ENCODE assay signal across 19 cellular contexts in the genomic region with DNA sequence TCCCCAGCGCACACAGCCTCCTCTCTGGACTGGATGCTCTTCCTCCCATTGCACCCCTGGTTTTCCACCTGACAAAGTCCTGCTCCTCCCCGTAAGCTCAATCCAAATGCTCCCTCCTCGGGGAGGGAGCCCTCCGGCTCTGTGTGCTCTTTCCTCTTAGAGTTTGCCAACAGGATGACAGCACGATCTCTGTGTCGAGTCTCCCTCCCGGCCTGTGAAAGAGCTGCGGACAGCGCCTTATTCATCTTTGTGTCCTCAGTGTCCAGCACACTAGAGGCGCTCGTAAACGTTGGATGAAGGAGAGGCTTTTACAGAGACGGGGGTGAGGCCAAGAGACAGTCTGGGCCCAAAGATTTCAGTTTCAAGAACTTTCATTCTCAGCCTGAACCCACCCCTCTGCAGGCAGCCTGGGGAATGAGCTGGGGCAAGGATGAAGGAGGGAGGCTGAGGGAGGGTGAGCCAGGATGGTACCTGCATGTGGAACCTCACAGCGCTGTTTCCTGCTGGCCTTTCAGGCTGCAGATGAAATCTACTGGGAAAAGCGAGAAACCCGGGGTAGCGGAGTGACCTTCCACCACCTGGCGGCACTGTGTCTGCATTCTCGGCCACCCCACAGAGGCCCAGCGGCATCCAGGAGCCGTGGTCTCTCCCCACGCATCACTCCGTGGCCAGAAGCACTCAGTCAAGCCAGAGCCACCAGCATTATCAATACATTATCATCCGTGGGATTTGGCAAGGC. TPM values are rescaled to one million over a fixed set of nuclear protein-coding genes. Genes with fewer than 3 reads are reported as not detected.
A peak's percentile ranks its signal among the peaks of the same experiment; 100 is the strongest.
DNase-seq lines count a peak whose midpoint lies in the region; TF ChIP-seq lines count a peak whose summit lies in the region.
"Had no signal": no experiment of that assay in that cellular context is flagged by ENCODE, and none has a peak within 500 bp of the region (broad histone marks: within the 10 kb centered on the region; RNA-seq: fewer than 3 reads in every experiment).

No MANE protein-coding gene starts in this region.

- H3K27ac ChIP-seq in cardiac muscle cell (no peak overlapping the region), caudate nucleus (ENCODE audit: low read depth, low read length) (peak overlapping the region; percentile 84), coronary artery (no peak overlapping the region)
- H3K27ac ChIP-seq: C4-2B, left ventricle myocardium inferior, thoracic aorta had no signal

- DNase-seq in cardiac muscle cell (ENCODE audit: low read depth in 1 of 2, low spot score in 1 of 2) (peak in 1 of 2 donors; percentile 42), cardiac septum (ENCODE audit: low spot score) (no peak), caudate nucleus (lab: John Stamatoyannopoulos, UW) (peak in 15 of 61 donors; percentile 8 to 52 (median 23)), islet precursor cell (peak; percentile 76), T-helper 2 cell (no peak), NCI-H2107 treated with DMSO at 0.1 percent for 48 hours (lab: John Stamatoyannopoulos, UW; ENCODE audit: unreplicated experiment) (no peak), coronary artery (ENCODE audit: low spot score) (no peak)
- no peak for DNase-seq in activated effector memory CD4-positive, alpha-beta T cell treated with Interleukin-2 at 50 U/mL for 16 hours
- DNase-seq: activated CD4-positive, alpha-beta T cell treated with anti-CD3 and anti-CD28 coated beads, Interleukin-2, amount 10 ng/mL, durations not matched to agents 24 days and 14 days; activated naive CD4-positive, alpha-beta T cell; left ventricle myocardium inferior; NCI-H1694; NCI-H345; NK-92 treated with Interleukin-12 subunit alpha and Interleukin-12 subunit beta, amount 100 ng/mL, for 24 hours had no signal

- no peaks in the 10 kb centered on the region for H3K4me1 ChIP-seq in cardiac muscle cell (ENCODE audit: low read depth)
- H3K4me1 ChIP-seq: left ventricle myocardium inferior had no signal

- TF ChIP-seq CTCF in cardiac muscle cell (IDR thresholded peaks at IDR 0.05; ENCODE audit: low read depth, low read length) (peak; percentile 6), coronary artery (IDR thresholded peaks at IDR 0.05) (no peak)

- H3K4me3 ChIP-seq in cardiac muscle cell (no peak overlapping the region), coronary artery (no peak overlapping the region)
- H3K4me3 ChIP-seq: left ventricle myocardium inferior, thoracic aorta had no signal

- H3K9me3 ChIP-seq in cardiac muscle cell (ENCODE audit: low read depth) = no peaks in the 10 kb centered on the region
- H3K9me3 ChIP-seq: left ventricle myocardium inferior, thoracic aorta had no signal

- intact Hi-C loops in cardiac septum (cut with DNase I) = no loop called here

- H3K36me3 ChIP-seq in cardiac muscle cell = no peaks in the 10 kb centered on the region
- H3K36me3 ChIP-seq: left ventricle myocardium inferior, thoracic aorta had no signal

- H3K27me3 ChIP-seq in cardiac muscle cell = no peaks in the 10 kb centered on the region

RNA-seq across cellular contexts. Expression of gene TMPRSS4, which starts 8.5 kb away (rescaled TPM):
- total RNA-seq in cardiac muscle cell = not detected in 2 replicates
- not detected in 2 replicates for polyA plus RNA-seq in cardiac muscle cell
- 0.32 TPM for total RNA-seq in cardiac septum
- total RNA-seq: A673; activated CD4-positive, alpha-beta T cell treated with anti-CD3 and anti-CD28 coated beads, Interleukin-2, amount 10 ng/mL, durations not matched to agents 24 days and 14 days; chondrocyte; MCF 10A had no signal

RNA-seq across cellular contexts. Expression of gene SMIM35, which starts 18.4 kb away (rescaled TPM):
- total RNA-seq in cardiac muscle cell (not detected in 2 replicates), cardiac septum (not detected)
- polyA plus RNA-seq in cardiac muscle cell = not detected in 2 replicates
- total RNA-seq: A673, chondrocyte, left ventricle myocardium inferior, MCF 10A, thoracic aorta had no signal
